ENCODE assay signal across 9 cellular contexts in genomic region chr5:137320056-137321045, GRCh38.
A peak's percentile ranks its signal among the peaks of the same experiment; 100 is the strongest.
DNase-seq lines count a peak whose midpoint lies in the region; ATAC-seq, FAIRE-seq and TF ChIP-seq lines count a peak whose summit lies in the region.
"Had no signal": no experiment of that assay in that cellular context is flagged by ENCODE, and none has a peak within 500 bp of the region (broad histone marks: within the 10 kb centered on the region; RNA-seq: fewer than 3 reads in every experiment).

No MANE protein-coding gene starts in this region.

- TF ChIP-seq CTCF in foreskin keratinocyte (conservative IDR thresholded peaks at IDR 0.05) (peak; percentile 88), pancreas (IDR thresholded peaks at IDR 0.05) (peak; percentile 70 to 80 (median 74))

- ATAC-seq in GM19455 (IDR thresholded peaks at IDR 0.05; ENCODE audit: unreplicated experiment) (peak; percentile 61), foreskin keratinocyte (peak; percentile 61), pancreas (peak; percentile 65 to 89 (median 82)), GM18870 (IDR thresholded peaks at IDR 0.05; ENCODE audit: unreplicated experiment) (no peak), HG02981 (IDR thresholded peaks at IDR 0.05; ENCODE audit: unreplicated experiment) (no peak)

- no peaks in the 10 kb centered on the region for H3K36me3 ChIP-seq in pancreas

- intact Hi-C loops in pancreas (cut with DNase I): loop anchor here in 1 of 3 donors (10.0 kb wide), 1 partner anchor 184 kb away; no protein-coding TSS in a partner anchor

- H3K27ac ChIP-seq in foreskin keratinocyte (no peak overlapping the region), pancreas (no peak overlapping the region)

- WGBS in pancreas, 2 donors: 2 to 6% methylated on average over 3 of the region's 3 CpGs

- no peak overlapping the region for H3K4me3 ChIP-seq in pancreas

- peak; percentile 54 for DNase-seq in COLO829 (ENCODE audit: low spot score)
- DNase-seq in NCI-H187 treated with DMSO at 0.1 percent for 48 hours (lab: John Stamatoyannopoulos, UW): peak; percentile 27
- DNase-seq in foreskin keratinocyte: peak; percentile 42 to 76
- peak in 2 of 6 donors; percentile 25 to 72 for DNase-seq in pancreas
- DNase-seq: activated B cell treated with CpG ODN at 0.5 μM for 24 hours had no signal

- H3K27me3 ChIP-seq in foreskin keratinocyte: no peaks in the 10 kb centered on the region
- no peaks in the 10 kb centered on the region for H3K27me3 ChIP-seq in pancreas

- no peaks in the 10 kb centered on the region for H3K4me1 ChIP-seq in foreskin keratinocyte
- peaks cover 11 to 16% (median 15%) of the 10 kb centered on the region in 3 donors for H3K4me1 ChIP-seq in pancreas

- no peaks in the 10 kb centered on the region for H3K9me3 ChIP-seq in pancreas

- FAIRE-seq in TTC549 (lab: Jason Lieb, UNC) (peak; percentile 59), pancreas (lab: Jason Lieb, UNC) (no peak)

Comparison
In these comparisons a context has a peak if more than half of its experiments do, and no peak if none do; other contexts are left out.
1. ATAC-seq: peak in GM19455 (single experiment), foreskin keratinocyte (single experiment) and pancreas (4 of 4); none in GM18870 (single experiment) and HG02981 (single experiment).